In genomic region chr17:77695386-77695785, GRCh38 we compare ENCODE assay signal across 11 cellular contexts.
"Had no signal": no experiment of that assay in that cellular context is flagged by ENCODE, and none has a peak within 500 bp of the region (broad histone marks: within the 10 kb centered on the region; RNA-seq: fewer than 3 reads in every experiment).

No MANE protein-coding gene starts in this region.

- DNase-seq: activated CD8-positive, alpha-beta T cell treated with anti-CD3 and anti-CD28 coated beads, Interleukin-2, amount 10 ng/mL, durations not matched to agents 7 days and 5 days; amniotic stem cell; body of pancreas; cerebellar nuclear complex; esophagus squamous epithelium; foreskin keratinocyte; kidney glomerular epithelial cell; T-helper 9 cell had no signal

- H3K27me3 Mint-ChIP-seq: activated CD4-positive, alpha-beta T cell treated with anti-CD3 and anti-CD28 coated beads for 36 hours had no signal

- H3K27ac Mint-ChIP-seq: activated CD4-positive, alpha-beta T cell treated with anti-CD3 and anti-CD28 coated beads for 36 hours; activated CD8-positive, alpha-beta T cell treated with anti-CD3 and anti-CD28 coated beads, Interleukin-2, amount 10 ng/mL, durations not matched to agents 7 days and 5 days had no signal

- H3K9me3 Mint-ChIP-seq: activated naive CD4-positive, alpha-beta T cell treated with anti-CD3 and anti-CD28 coated beads, Interleukin-2, amount 50 U/mL, for 72 hours; neural progenitor cell had no signal

- H3K4me3 Mint-ChIP-seq: activated CD4-positive, alpha-beta T cell treated with anti-CD3 and anti-CD28 coated beads for 36 hours; activated CD8-positive, alpha-beta T cell treated with anti-CD3 and anti-CD28 coated beads, Interleukin-2, amount 10 ng/mL, durations not matched to agents 7 days and 5 days had no signal

- H3K36me3 Mint-ChIP-seq: activated naive CD4-positive, alpha-beta T cell treated with anti-CD3 and anti-CD28 coated beads, Interleukin-2, amount 50 U/mL, for 72 hours; neural progenitor cell had no signal

- ATAC-seq: activated CD4-positive, alpha-beta T cell treated with anti-CD3 and anti-CD28 coated beads for 36 hours; activated CD8-positive, alpha-beta T cell treated with anti-CD3 and anti-CD28 coated beads, Interleukin-2, amount 10 ng/mL, durations not matched to agents 7 days and 5 days; activated naive CD4-positive, alpha-beta T cell treated with anti-CD3 and anti-CD28 coated beads, Interleukin-2, amount 50 U/mL, for 72 hours; body of pancreas; foreskin keratinocyte had no signal
